Comparison of ENCODE assay signal across 8 cellular contexts in the genomic region with DNA sequence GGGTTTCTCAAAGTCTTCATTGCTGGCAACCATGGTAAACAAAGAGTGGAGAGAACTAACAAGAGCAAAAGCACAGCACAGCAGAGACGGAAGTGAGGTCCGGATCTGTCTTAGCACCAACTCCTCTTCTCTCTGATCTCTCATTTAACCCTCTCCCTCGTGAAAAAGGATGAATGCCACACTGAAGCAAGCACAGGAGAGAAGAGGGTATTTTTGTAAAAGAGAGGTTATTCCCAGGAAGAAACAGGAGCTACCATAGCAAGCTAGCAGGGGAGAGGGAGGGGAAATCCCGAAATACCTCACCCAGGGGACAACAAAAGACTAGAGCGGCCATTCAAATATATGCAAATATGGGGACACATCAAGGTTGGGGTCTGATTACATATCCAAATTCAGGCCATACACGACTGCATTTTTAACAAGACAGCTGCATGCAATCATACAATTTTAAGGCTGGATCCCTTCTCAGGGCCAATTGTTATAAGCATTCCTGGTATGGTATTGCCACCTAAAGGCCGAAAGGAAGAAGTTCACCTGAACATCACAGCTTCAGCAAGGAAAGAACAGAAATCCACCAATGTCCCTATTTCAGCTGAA. TPM values are rescaled to one million over a fixed set of nuclear protein-coding genes. Genes with fewer than 3 reads are reported as not detected.
A peak's percentile ranks its signal among the peaks of the same experiment; 100 is the strongest.
DNase-seq lines count a peak whose midpoint lies in the region; ATAC-seq and TF ChIP-seq lines count a peak whose summit lies in the region.

No MANE protein-coding gene starts in this region.

- 29% methylated on average over 5 of the region's 7 CpGs for WGBS in HUES64

- H3K27me3 ChIP-seq in HUES64 (ENCODE audit: insufficient read depth, low read length) (no peaks in the 10 kb centered on the region), OCI-LY1 (ENCODE audit: insufficient read depth, low read length) (no peaks in the 10 kb centered on the region), MG63 (no peaks in the 10 kb centered on the region)

- H3F3A ChIP-seq in OCI-LY1 (ENCODE audit: insufficient read depth, low read length), result no peaks in the 10 kb centered on the region

- H3K9me2 ChIP-seq in OCI-LY1 (ENCODE audit: low read depth, low read length), result no peaks in the 10 kb centered on the region

- no peak overlapping the region for H3K4me3 ChIP-seq in HUES64 (ENCODE audit: low read length)
- peak overlapping the region; percentile 31 for H3K4me3 ChIP-seq in OCI-LY1 (ENCODE audit: low read depth, low read length, poor library complexity, severe bottlenecking)
- H3K4me3 ChIP-seq in MG63, result no peak overlapping the region

- H3K27ac ChIP-seq in HUES64 (ENCODE audit: low read depth, low read length) (peak overlapping the region; percentile 81; the same call in 1 of the 2 replicates), OCI-LY1 (ENCODE audit: low read depth, low read length, poor library complexity, severe bottlenecking) (peak overlapping the region; percentile 76)

- peaks cover 10 to 23% of the 10 kb centered on the region in 2 donors for H3K36me3 Mint-ChIP-seq in activated T-cell treated with anti-CD3 and anti-CD28 coated beads, Interleukin-2, amount 50 U/mL, for 72 hours (ENCODE audit: insufficient read depth in 2 of 2)

- no peak overlapping the region for H2AFZ ChIP-seq in OCI-LY1 (ENCODE audit: low read length)

- no peak for DNase-seq in activated T-cell treated with anti-CD3 and anti-CD28 coated beads, Interleukin-2, amount 50 U/mL, for 72 hours
- DNase-seq in activated T-cell treated with anti-CD3 and anti-CD28 coated beads for 4 hours (no peak), cerebellar cortex (ENCODE audit: low spot score) (peak; percentile 38), medulla oblongata (ENCODE audit: extremely low spot score) (peak; percentile 30), MG63 (no peak)

- no peaks in the 10 kb centered on the region for H3K36me3 ChIP-seq in HUES64 (ENCODE audit: insufficient read depth, low read length)
- no peaks in the 10 kb centered on the region for H3K36me3 ChIP-seq in OCI-LY1 (ENCODE audit: insufficient read depth, low read length)
- no peaks in the 10 kb centered on the region for H3K36me3 ChIP-seq in MG63

- peaks cover 12% of the 10 kb centered on the region for H3K27me3 Mint-ChIP-seq in activated T-cell treated with anti-CD3 and anti-CD28 coated beads, Interleukin-2, amount 50 U/mL, for 72 hours (ENCODE audit: low read depth)

- no peaks in the 10 kb centered on the region for H4K20me1 ChIP-seq in OCI-LY1 (ENCODE audit: insufficient read depth, low read length)

- peak overlapping the region; percentile 75 to 82 for H3K4me3 Mint-ChIP-seq in activated T-cell treated with anti-CD3 and anti-CD28 coated beads, Interleukin-2, amount 50 U/mL, for 72 hours

- H3K4me1 Mint-ChIP-seq in activated T-cell treated with anti-CD3 and anti-CD28 coated beads, Interleukin-2, amount 50 U/mL, for 72 hours (ENCODE audit: low read depth), result peaks cover 75% of the 10 kb centered on the region

- peak overlapping the region; percentile 96 for H3K27ac Mint-ChIP-seq in activated T-cell treated with anti-CD3 and anti-CD28 coated beads, Interleukin-2, amount 50 U/mL, for 72 hours

- peak overlapping the region; percentile 58 for H3K4me2 ChIP-seq in OCI-LY1 (ENCODE audit: low read length)

- H3K79me2 ChIP-seq in OCI-LY1 (ENCODE audit: insufficient read depth, low read length), result no peaks in the 10 kb centered on the region

- H3K9ac ChIP-seq in HUES64 (ENCODE audit: low read depth, low read length), result no peak overlapping the region
- H3K9ac ChIP-seq in OCI-LY1 (ENCODE audit: low read length), result peak overlapping the region; percentile 41; the same call in 1 of the 2 replicates

- H3K9me3 Mint-ChIP-seq in activated T-cell treated with anti-CD3 and anti-CD28 coated beads, Interleukin-2, amount 50 U/mL, for 72 hours, result peaks cover 0 to 3% of the 10 kb centered on the region in 2 donors

- peak; percentile 60 for TF ChIP-seq CTCF in OCI-LY1 (IDR thresholded peaks at IDR 0.05; ENCODE audit: low read length)

- ATAC-seq in activated T-cell treated with anti-CD3 and anti-CD28 coated beads, Interleukin-2, amount 50 U/mL, for 72 hours (replicated peaks in 1 of 2), result peak; percentile 71 to 79
- ATAC-seq in GM21423 (IDR thresholded peaks at IDR 0.05; ENCODE audit: unreplicated experiment), result peak; percentile 54

- H3K9me3 ChIP-seq in HUES64 (ENCODE audit: insufficient read depth, low read depth, low read length) (no peaks in the 10 kb centered on the region), OCI-LY1 (ENCODE audit: low read length) (no peaks in the 10 kb centered on the region), MG63 (no peaks in the 10 kb centered on the region)

- H3K4me1 ChIP-seq in HUES64 (ENCODE audit: insufficient read depth, low read length) (peaks cover 8% of the 10 kb centered on the region), OCI-LY1 (ENCODE audit: insufficient read depth, low read length, severe bottlenecking) (peaks cover 29% of the 10 kb centered on the region)

RNA-seq across cellular contexts. Expression of a gene that starts 46.6 kb away (rescaled TPM):
- total RNA-seq in activated T-cell treated with anti-CD3 and anti-CD28 coated beads, Interleukin-2, amount 50 U/mL, for 72 hours, result 10 to 100 TPM; 26.5 to 36.1 TPM
- not detected for polyA plus RNA-seq in HUES64 (2013, experiment 1 of 2)
- polyA plus RNA-seq in HUES64 (2013, experiment 2 of 2), result not detected
- total RNA-seq in MG63 (2014; rRNA removed; shearing (Covaris generic); ENCODE audit: low replicate concordance), result not detected in 2 replicates

Comparison
In these comparisons a context has a peak if more than half of its experiments do, and no peak if none do; other contexts are left out.
1. DNase-seq: peak in cerebellar cortex (single experiment) and medulla oblongata (single experiment); none in activated T-cell treated with anti-CD3 and anti-CD28 coated beads, Interleukin-2, amount 50 U/mL, for 72 hours (0 of 2), activated T-cell treated with anti-CD3 and anti-CD28 coated beads for 4 hours (single experiment) and MG63 (single experiment).
2. RNA of a gene that starts 46.6 kb away (total RNA-seq): 26.5 to 36.1 TPM in activated T-cell treated with anti-CD3 and anti-CD28 coated beads, Interleukin-2, amount 50 U/mL, for 72 hours; not detected in MG63; every median in the first group is over 10 times any median in the second.